In genomic region chr9:125989090-125989501, GRCh38 we compare ENCODE assay signal across 1 cellular context.
TF ChIP-seq lines count a peak whose summit lies in the region.

No MANE protein-coding gene starts in this region.

TF ChIP-seq in HEK293T, 16 proteins besides CTCF, POLR2A, EP300 and RAD21 (continued from another document):
- TF ChIP-seq, protein P1, sequence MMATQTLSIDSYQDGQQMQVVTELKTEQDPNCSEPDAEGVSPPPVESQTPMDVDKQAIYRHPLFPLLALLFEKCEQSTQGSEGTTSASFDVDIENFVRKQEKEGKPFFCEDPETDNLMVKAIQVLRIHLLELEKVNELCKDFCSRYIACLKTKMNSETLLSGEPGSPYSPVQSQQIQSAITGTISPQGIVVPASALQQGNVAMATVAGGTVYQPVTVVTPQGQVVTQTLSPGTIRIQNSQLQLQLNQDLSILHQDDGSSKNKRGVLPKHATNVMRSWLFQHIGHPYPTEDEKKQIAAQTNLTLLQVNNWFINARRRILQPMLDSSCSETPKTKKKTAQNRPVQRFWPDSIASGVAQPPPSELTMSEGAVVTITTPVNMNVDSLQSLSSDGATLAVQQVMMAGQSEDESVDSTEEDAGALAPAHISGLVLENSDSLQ (IDR thresholded peaks at IDR 0.05), result no peak
- no peak for TF ChIP-seq BHLHE40 (IDR thresholded peaks at IDR 0.05; ENCODE audit: borderline replicate concordance)
